Comparison of ENCODE assay signal across 8 cellular contexts in genomic region chr2:72770879-72771461, GRCh38. TPM values are rescaled to one million over a fixed set of nuclear protein-coding genes. Genes with fewer than 3 reads are reported as not detected.
DNase-seq lines count a peak whose midpoint lies in the region; ATAC-seq, FAIRE-seq and TF ChIP-seq lines count a peak whose summit lies in the region.

No MANE protein-coding gene starts in this region.

- POLR2A ChIA-PET in HEK293 (lab: Yijun Ruan, JAX) = interaction anchor here (0.6 kb wide), 1 partner anchor 136 kb away, joined by 4 read pairs; no protein-coding TSS in a partner anchor

- CTCF ChIA-PET in HEK293 (lab: Yijun Ruan, JAX) = interaction anchor here (0.8 to 3.4 kb wide), 10 partner anchors 13 to 122 kb away, joined by 3 to 72 read pairs (median 6); partner anchors contain the start of gene SPR

- H3K36me3 ChIP-seq in HEK293 (ENCODE audit: control insufficient read depth in 2 of 2, insufficient read depth in 1 of 2, low read length in 2 of 2) (no peaks in the 10 kb centered on the region; a peak in 1 of 3 replicates), liver (ENCODE audit: control insufficient read depth in 4 of 4, insufficient read depth in 3 of 4, low read depth in 1 of 4, low read length in 3 of 4) (no peaks in the 10 kb centered on the region)

- H3K27me3 ChIP-seq in liver (ENCODE audit: control insufficient read depth in 4 of 4, insufficient read depth in 4 of 4, low read length in 3 of 4) = no peaks in the 10 kb centered on the region

- H3K4me1 ChIP-seq in HEK293 (ENCODE audit: control insufficient read depth, insufficient read depth, low read length) (no peaks in the 10 kb centered on the region), liver (ENCODE audit: control insufficient read depth in 4 of 4, insufficient read depth in 4 of 4, low read length in 3 of 4) (no peaks in the 10 kb centered on the region)

- TF ChIP-seq RAD21 in liver (IDR thresholded peaks at IDR 0.05) = peak; percentile 93 to 94

- TF ChIP-seq CTCF in HEK293 (tag by site-specific recombination; IDR thresholded peaks at IDR 0.05) = peak; percentile 66
- TF ChIP-seq CTCF in liver (IDR thresholded peaks at IDR 0.05; ENCODE audit: low read depth, low read length, missing input control) = peak; percentile 92

- DNase-seq in Daoy (ENCODE audit: low read depth) = peak; percentile 55
- peak; percentile 74 for DNase-seq in NCI-H2107 treated with DMSO at 0.1 percent for 48 hours (lab: John Stamatoyannopoulos, UW; ENCODE audit: unreplicated experiment)
- DNase-seq in stimulated activated CD8-positive, alpha-beta memory T cell treated with anti-CD3 and anti-CD28 coated beads, Interleukin-12 subunit alpha, Interleukin-12 subunit beta, amount 100 ng/mL, for 1 hour (ENCODE audit: low read depth) = peak; percentile 48

- WGBS in liver = 3% methylated on average over 2 of the region's 2 CpGs

- H3K9me3 ChIP-seq in HEK293 (ENCODE audit: control insufficient read depth, insufficient read depth, low read depth, low read length) = no peaks in the 10 kb centered on the region
- H3K9me3 ChIP-seq in liver (ENCODE audit: control insufficient read depth in 4 of 4, low read length in 3 of 4) = no peaks in the 10 kb centered on the region

- FAIRE-seq in TTC549 (lab: Jason Lieb, UNC) (peak; percentile 96), colon (lab: Jason Lieb, UNC) (peak; percentile 90)

- H3K27ac ChIP-seq in HEK293 (ENCODE audit: extremely low read depth, low read depth, low read length) (no peak overlapping the region), liver (ENCODE audit: low read depth in 1 of 2, low read length in 2 of 2) (no peak overlapping the region)

- no peak overlapping the region for H3K4me3 ChIP-seq in HEK293 (ENCODE audit: low read depth, low read length)
- no peak overlapping the region for H3K4me3 ChIP-seq in liver (ENCODE audit: low read depth in 1 of 3, low read length in 3 of 3)

- no peak overlapping the region for H3K9ac ChIP-seq in liver (ENCODE audit: low read depth in 1 of 2, low read length in 2 of 2)

- ATAC-seq in HG03196 (IDR thresholded peaks at IDR 0.05; ENCODE audit: unreplicated experiment) = no peak

TF ChIP-seq in HEK293, 187 proteins besides CTCF, POLR2A, EP300 and RAD21:
- peak; percentile 89 for TF ChIP-seq ZNF654 (tag by site-specific recombination; IDR thresholded peaks at IDR 0.05; ENCODE audit: low read depth)
- peak; percentile 60 for TF ChIP-seq ZNF660 (tag by site-specific recombination; IDR thresholded peaks at IDR 0.05)
- peak; percentile 99 for TF ChIP-seq ZNF10 (tag by site-specific recombination; IDR thresholded peaks at IDR 0.05)
- TF ChIP-seq ZNF580 (tag by site-specific recombination; IDR thresholded peaks at IDR 0.05) = no peak

TF ChIP-seq in liver, 16 proteins besides CTCF, POLR2A, EP300 and RAD21:
- TF ChIP-seq EGR1 (IDR thresholded peaks at IDR 0.05; ENCODE audit: low read depth in 2 of 2) (no peak), SP1 (IDR thresholded peaks at IDR 0.05) (no peak), HNF4A (conservative IDR thresholded peaks at IDR 0.05) (no peak), FOXA2 (IDR thresholded peaks at IDR 0.05) (no peak), GABPA (IDR thresholded peaks at IDR 0.05 in 1 of 2, conservative IDR thresholded peaks at IDR 0.05 in 1 of 2) (no peak), ATF3 (IDR thresholded peaks at IDR 0.05) (no peak), HNF4G (IDR thresholded peaks at IDR 0.05) (no peak), ZBTB33 (IDR thresholded peaks at IDR 0.05) (no peak), REST (IDR thresholded peaks at IDR 0.05) (no peak), NR2F2 (IDR thresholded peaks at IDR 0.05) (no peak), FOXA1 (IDR thresholded peaks at IDR 0.05) (no peak), RXRA (IDR thresholded peaks at IDR 0.05) (no peak), JUND (IDR thresholded peaks at IDR 0.05) (no peak)

RNA-seq across cellular contexts. Expression of gene EXOC6B, which starts 54.9 kb away (rescaled TPM):
- total RNA-seq in Daoy (2014; rRNA removed; shearing (Covaris generic)) = 7.6 and 15.7 TPM in 2 replicates
- 1 to 10 TPM; 8.7 to 9.5 TPM for total RNA-seq in liver
- 1 to 10 TPM; 1.7 to 2.3 TPM for polyA plus RNA-seq in liver
